In the genomic region with DNA sequence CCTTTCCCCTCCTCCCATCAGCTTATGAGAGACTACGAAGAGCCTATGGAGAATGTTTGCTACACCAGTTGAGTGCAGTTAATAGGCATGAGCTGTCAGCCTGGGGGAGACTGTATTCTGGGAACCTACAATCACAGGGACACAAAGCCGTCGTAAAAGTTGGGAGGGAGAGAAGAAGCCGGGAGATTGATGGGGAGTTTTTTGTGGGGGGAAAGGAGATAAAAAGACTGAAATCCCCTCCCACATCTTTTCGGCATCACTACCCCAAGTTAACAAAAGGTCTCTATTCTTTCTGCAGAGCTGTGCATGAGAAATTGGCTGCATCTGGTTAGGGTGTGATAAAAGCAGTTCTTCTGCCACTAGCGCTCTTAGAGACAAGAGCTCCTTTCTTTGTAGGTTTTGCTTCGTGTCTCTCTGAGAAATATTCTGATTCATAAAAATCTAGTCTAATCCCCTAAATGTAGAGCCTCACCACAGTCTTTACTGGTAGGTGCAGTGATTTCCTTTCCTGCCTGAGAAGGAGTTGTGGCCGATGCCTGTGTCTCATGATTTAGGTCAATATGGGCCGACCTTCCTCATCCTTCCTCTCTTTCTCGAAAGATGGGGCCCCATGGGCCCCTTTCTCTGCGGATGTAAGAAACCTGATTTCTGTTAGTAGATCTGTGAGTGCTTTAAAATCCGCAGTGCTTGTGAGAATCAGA, we compare ENCODE assay signal across 20 cellular contexts.
DNase-seq lines count a peak whose midpoint lies in the region; ATAC-seq and TF ChIP-seq lines count a peak whose summit lies in the region.
"Had no signal": no experiment of that assay in that cellular context is flagged by ENCODE, and none has a peak within 500 bp of the region (broad histone marks: within the 10 kb centered on the region; RNA-seq: fewer than 3 reads in every experiment).

No MANE protein-coding gene starts in this region.

- H3K36me3 Mint-ChIP-seq in activated T-cell treated with anti-CD3 and anti-CD28 coated beads, Interleukin-2, amount 50 U/mL, for 24 hours (ENCODE audit: low read depth), result peaks cover 79% of the 10 kb centered on the region
- H3K36me3 Mint-ChIP-seq in activated T-cell treated with anti-CD3 and anti-CD28 coated beads, Interleukin-2, amount 50 U/mL, for 4 hours (ENCODE audit: insufficient read depth), result peaks cover 20% of the 10 kb centered on the region
- H3K36me3 Mint-ChIP-seq in neural crest cell (ENCODE audit: low read depth), result peaks cover 32% of the 10 kb centered on the region
- peaks cover 33% of the 10 kb centered on the region for H3K36me3 Mint-ChIP-seq in type B pancreatic cell

- H3K9me3 Mint-ChIP-seq in activated T-cell treated with anti-CD3 and anti-CD28 coated beads, Interleukin-2, amount 50 U/mL, for 24 hours, result no peaks in the 10 kb centered on the region
- H3K9me3 Mint-ChIP-seq in activated T-cell treated with anti-CD3 and anti-CD28 coated beads, Interleukin-2, amount 50 U/mL, for 4 hours, result no peaks in the 10 kb centered on the region
- H3K9me3 Mint-ChIP-seq in neural crest cell, result no peaks in the 10 kb centered on the region
- H3K9me3 Mint-ChIP-seq in type B pancreatic cell, result no peaks in the 10 kb centered on the region
- H3K9me3 Mint-ChIP-seq: activated CD4-positive, alpha-beta memory T cell treated with anti-CD3 and anti-CD28 coated beads, Interleukin-2, amount 10 ng/mL, durations not matched to agents 7 days and 5 days; activated naive CD4-positive, alpha-beta T cell treated with anti-CD3 and anti-CD28 coated beads, Interleukin-2, amount 50 U/mL, for 24 hours; naive thymus-derived CD8-positive, alpha-beta T cell had no signal

- H3K4me1 Mint-ChIP-seq in activated T-cell treated with anti-CD3 and anti-CD28 coated beads, Interleukin-2, amount 50 U/mL, for 24 hours (ENCODE audit: low read depth), result no peaks in the 10 kb centered on the region
- H3K4me1 Mint-ChIP-seq in activated T-cell treated with anti-CD3 and anti-CD28 coated beads, Interleukin-2, amount 50 U/mL, for 4 hours (ENCODE audit: low read depth), result no peaks in the 10 kb centered on the region
- H3K4me1 Mint-ChIP-seq in neural crest cell (peaks cover 37% of the 10 kb centered on the region), type B pancreatic cell (ENCODE audit: unreplicated experiment) (peaks cover 6% of the 10 kb centered on the region)
- H3K4me1 Mint-ChIP-seq: activated CD4-positive, alpha-beta memory T cell treated with anti-CD3 and anti-CD28 coated beads, Interleukin-2, amount 10 ng/mL, durations not matched to agents 7 days and 5 days; activated naive CD4-positive, alpha-beta T cell treated with anti-CD3 and anti-CD28 coated beads, Interleukin-2, amount 50 U/mL, for 24 hours; naive thymus-derived CD8-positive, alpha-beta T cell had no signal

- H3K27me3 Mint-ChIP-seq in activated T-cell treated with anti-CD3 and anti-CD28 coated beads, Interleukin-2, amount 50 U/mL, for 24 hours, result no peaks in the 10 kb centered on the region
- H3K27me3 Mint-ChIP-seq in activated T-cell treated with anti-CD3 and anti-CD28 coated beads, Interleukin-2, amount 50 U/mL, for 4 hours (ENCODE audit: low read depth), result no peaks in the 10 kb centered on the region
- no peaks in the 10 kb centered on the region for H3K27me3 Mint-ChIP-seq in neural crest cell (ENCODE audit: low read depth)
- no peaks in the 10 kb centered on the region for H3K27me3 Mint-ChIP-seq in type B pancreatic cell
- H3K27me3 Mint-ChIP-seq: activated CD4-positive, alpha-beta memory T cell treated with anti-CD3 and anti-CD28 coated beads, Interleukin-2, amount 10 ng/mL, durations not matched to agents 7 days and 5 days; activated naive CD4-positive, alpha-beta T cell treated with anti-CD3 and anti-CD28 coated beads, Interleukin-2, amount 50 U/mL, for 24 hours; naive thymus-derived CD8-positive, alpha-beta T cell had no signal

- H3K4me3 Mint-ChIP-seq in activated T-cell treated with anti-CD3 and anti-CD28 coated beads, Interleukin-2, amount 50 U/mL, for 24 hours, result no peak overlapping the region
- H3K4me3 Mint-ChIP-seq in activated T-cell treated with anti-CD3 and anti-CD28 coated beads, Interleukin-2, amount 50 U/mL, for 4 hours, result no peak overlapping the region
- H3K4me3 Mint-ChIP-seq in neural crest cell (peak overlapping the region; percentile 77), type B pancreatic cell (peak overlapping the region; percentile 15)
- H3K4me3 Mint-ChIP-seq: activated CD4-positive, alpha-beta memory T cell treated with anti-CD3 and anti-CD28 coated beads, Interleukin-2, amount 10 ng/mL, durations not matched to agents 7 days and 5 days; activated naive CD4-positive, alpha-beta T cell treated with anti-CD3 and anti-CD28 coated beads, Interleukin-2, amount 50 U/mL, for 24 hours; naive thymus-derived CD8-positive, alpha-beta T cell had no signal

- DNase-seq in activated T-cell treated with anti-CD3 and anti-CD28 coated beads, Interleukin-2, amount 50 U/mL, for 24 hours, result no peak
- DNase-seq in activated T-cell treated with anti-CD3 and anti-CD28 coated beads, Interleukin-2, amount 50 U/mL, for 4 hours, result no peak
- peak; percentile 64 for DNase-seq in epidermal melanocyte (ENCODE audit: insufficient read length, low spot score)
- peak; percentile 23 for DNase-seq in neural crest cell (ENCODE audit: low read depth, low spot score)
- no peak for DNase-seq in type B pancreatic cell (ENCODE audit: extremely low spot score, unreplicated experiment)
- no peak for DNase-seq in dedifferentiated amniotic fluid mesenchymal stem cell (ENCODE audit: extremely low spot score)
- DNase-seq: activated CD4-positive, alpha-beta memory T cell treated with anti-CD3 and anti-CD28 coated beads, Interleukin-2, amount 10 ng/mL, durations not matched to agents 7 days and 5 days; activated T-cell treated with anti-CD3 and anti-CD28 coated beads, Interleukin-2, amount 50 U/mL, for 1 hour; cortex of kidney; DMS153; MV-4-11; naive thymus-derived CD8-positive, alpha-beta T cell; NCI-H1930; NCI-H524; stimulated activated CD4-positive, alpha-beta T cell treated with anti-CD3 and anti-CD28 coated beads, Interleukin-12 subunit alpha, Interleukin-12 subunit beta, amount 100 ng/mL, for 4 hours; SW 1271 had no signal

- no peak for ATAC-seq in activated T-cell treated with anti-CD3 and anti-CD28 coated beads, Interleukin-2, amount 50 U/mL, for 4 hours
- ATAC-seq in GM18519 (IDR thresholded peaks at IDR 0.05; ENCODE audit: low FRiP score, unreplicated experiment), result no peak
- ATAC-seq in GM21786 (IDR thresholded peaks at IDR 0.05; ENCODE audit: unreplicated experiment), result no peak
- ATAC-seq: esophagus mucosa; naive thymus-derived CD8-positive, alpha-beta T cell had no signal

- no peak for TF ChIP-seq CTCF in neural crest cell (conservative IDR thresholded peaks at IDR 0.05)
- no peak for TF ChIP-seq CTCF in type B pancreatic cell (conservative IDR thresholded peaks at IDR 0.05)

- peak overlapping the region; percentile 4 for H3K27ac Mint-ChIP-seq in activated T-cell treated with anti-CD3 and anti-CD28 coated beads, Interleukin-2, amount 50 U/mL, for 24 hours
- H3K27ac Mint-ChIP-seq in neural crest cell (ENCODE audit: unreplicated experiment) (peak overlapping the region; percentile 98), type B pancreatic cell (peak overlapping the region; percentile 62)
- H3K27ac Mint-ChIP-seq: activated CD4-positive, alpha-beta memory T cell treated with anti-CD3 and anti-CD28 coated beads, Interleukin-2, amount 10 ng/mL, durations not matched to agents 7 days and 5 days; activated naive CD4-positive, alpha-beta T cell treated with anti-CD3 and anti-CD28 coated beads, Interleukin-2, amount 50 U/mL, for 24 hours had no signal

Comparison
In these comparisons a context has a peak if more than half of its experiments do, and no peak if none do; other contexts are left out.
1. DNase-seq: peak in epidermal melanocyte (single experiment) and neural crest cell (single experiment); none in activated T-cell treated with anti-CD3 and anti-CD28 coated beads, Interleukin-2, amount 50 U/mL, for 24 hours (single experiment), activated T-cell treated with anti-CD3 and anti-CD28 coated beads, Interleukin-2, amount 50 U/mL, for 4 hours (single experiment), type B pancreatic cell (single experiment) and dedifferentiated amniotic fluid mesenchymal stem cell (single experiment).
2. H3K27ac Mint-ChIP-seq: peak in every context shown above with its lines; median percentile 98 in neural crest cell; 62 in type B pancreatic cell; 4 in activated T-cell treated with anti-CD3 and anti-CD28 coated beads, Interleukin-2, amount 50 U/mL, for 24 hours.
3. H3K4me3 Mint-ChIP-seq: peak in neural crest cell (single experiment) and type B pancreatic cell (single experiment); none in activated T-cell treated with anti-CD3 and anti-CD28 coated beads, Interleukin-2, amount 50 U/mL, for 24 hours (single experiment) and activated T-cell treated with anti-CD3 and anti-CD28 coated beads, Interleukin-2, amount 50 U/mL, for 4 hours (single experiment).